8 cellular contexts compared by ENCODE assay signal in genomic region chr6:26383624-26384417, GRCh38. TPM values are rescaled to one million over a fixed set of nuclear protein-coding genes. Genes with fewer than 3 reads are reported as not detected.
DNase-seq lines count a peak whose midpoint lies in the region; ATAC-seq, FAIRE-seq and TF ChIP-seq lines count a peak whose summit lies in the region.

No MANE protein-coding gene starts in this region.

- H3K4me1 Mint-ChIP-seq in brain, result peaks cover 37% of the 10 kb centered on the region

- peaks cover 13% of the 10 kb centered on the region for H3K36me3 Mint-ChIP-seq in brain

- no peaks in the 10 kb centered on the region for H3K9me3 ChIP-seq in kidney (ENCODE audit: control insufficient read depth in 1 of 2, low read length in 2 of 2)

- peak overlapping the region in 1 of 2 donors; percentile 89 for H3K27ac ChIP-seq in kidney (ENCODE audit: low read depth in 2 of 2, low read length in 2 of 2)

- intact Hi-C loops in kidney (cut with DNase I), result no loop called here

- no peak for FAIRE-seq in kidney (lab: Jason Lieb, UNC)
- FAIRE-seq in D721Med (lab: Jason Lieb, UNC), result no peak

- H3K4me3 Mint-ChIP-seq in brain, result peak overlapping the region; percentile 96 to 99 (median 98)

- TF ChIP-seq CTCF in brain (conservative IDR thresholded peaks at IDR 0.05) (no peak), kidney (IDR thresholded peaks at IDR 0.05; ENCODE audit: borderline replicate concordance, extremely low read depth, insufficient read depth) (no peak), D721Med (IDR thresholded peaks at IDR 0.05; ENCODE audit: insufficient read depth, missing control alignments) (no peak)

- peaks cover 8% of the 10 kb centered on the region for H3K27me3 Mint-ChIP-seq in brain

- peak overlapping the region; percentile 92 to 99 (median 94) for H3K27ac Mint-ChIP-seq in brain

- peak; percentile 17 for DNase-seq in AG08395 (ENCODE audit: low spot score)
- peak; percentile 43 for DNase-seq in NCI-H748 (lab: John Stamatoyannopoulos, UW; ENCODE audit: unreplicated experiment)
- DNase-seq in kidney, result no peak
- DNase-seq in stimulated activated CD8-positive, alpha-beta memory T cell treated with anti-CD3 and anti-CD28 coated beads, Interleukin-4, amount 100 ng/mL, for 48 hours, result peak; percentile 44
- DNase-seq in UCSD-AML1 (lab: John Stamatoyannopoulos, UW; ENCODE audit: unreplicated experiment), result no peak
- DNase-seq in D721Med (ENCODE audit: insufficient read length, low spot score), result no peak

- peak overlapping the region; percentile 81 to 95 for H3K4me3 ChIP-seq in kidney (ENCODE audit: low read length in 2 of 2)

- peak overlapping the region; percentile 57 to 87 for H3K9ac ChIP-seq in kidney (ENCODE audit: low read length in 2 of 2)

- ATAC-seq in GM18511 (IDR thresholded peaks at IDR 0.05; ENCODE audit: unreplicated experiment), result peak; percentile 36

- peaks cover 0 to 4% (median 0%) of the 10 kb centered on the region in 5 experiments for H3K9me3 Mint-ChIP-seq in brain

- peaks cover 0 to 8% of the 10 kb centered on the region in 2 donors for H3K4me1 ChIP-seq in kidney (ENCODE audit: control insufficient read depth in 1 of 2, insufficient read depth in 1 of 2, low read depth in 1 of 2, low read length in 2 of 2)

- no peaks in the 10 kb centered on the region for H3K36me3 ChIP-seq in kidney (ENCODE audit: control insufficient read depth in 1 of 2, insufficient read depth in 2 of 2, low read length in 2 of 2)

RNA-seq across cellular contexts. Expression of gene BTN2A2, which starts 0.9 kb away (rescaled TPM):
- polyA plus RNA-seq in brain (ENCODE audit: insufficient read depth, low read depth, low replicate concordance) (6.6 TPM), kidney (ENCODE audit: insufficient read depth, low read depth, low replicate concordance) (8.9 TPM)
- 19.9 TPM for total RNA-seq in kidney

RNA-seq across cellular contexts. Expression of gene BTN3A1, which starts 18.3 kb away (rescaled TPM):
- polyA plus RNA-seq in brain (ENCODE audit: insufficient read depth, low read depth, low replicate concordance) (7.7 TPM), kidney (ENCODE audit: insufficient read depth, low read depth, low replicate concordance) (13.8 TPM)
- total RNA-seq in kidney, result 23.1 TPM

RNA-seq across cellular contexts. Expression of gene BTN3A2, which starts 18.8 kb away (rescaled TPM):
- polyA plus RNA-seq in brain (ENCODE audit: insufficient read depth, low read depth, low replicate concordance) (4.1 TPM), kidney (ENCODE audit: insufficient read depth, low read depth, low replicate concordance) (26.0 TPM)
- total RNA-seq in kidney, result 21.5 TPM

RNA-seq across cellular contexts. Expression of gene BTN3A3, which starts 56.5 kb away (rescaled TPM):
- polyA plus RNA-seq in brain (ENCODE audit: insufficient read depth, low read depth, low replicate concordance) (4.3 TPM), kidney (ENCODE audit: insufficient read depth, low read depth, low replicate concordance) (7.9 TPM)
- total RNA-seq in kidney, result 20.3 TPM

Comparison
In these comparisons a context has a peak if more than half of its experiments do, and no peak if none do; other contexts are left out.
1. DNase-seq: peak in AG08395 (single experiment), NCI-H748 (single experiment) and stimulated activated CD8-positive, alpha-beta memory T cell treated with anti-CD3 and anti-CD28 coated beads, Interleukin-4, amount 100 ng/mL, for 48 hours (single experiment); none in kidney (single experiment), UCSD-AML1 (single experiment) and D721Med (single experiment).